20 cellular contexts compared by ENCODE assay signal in the genomic region with DNA sequence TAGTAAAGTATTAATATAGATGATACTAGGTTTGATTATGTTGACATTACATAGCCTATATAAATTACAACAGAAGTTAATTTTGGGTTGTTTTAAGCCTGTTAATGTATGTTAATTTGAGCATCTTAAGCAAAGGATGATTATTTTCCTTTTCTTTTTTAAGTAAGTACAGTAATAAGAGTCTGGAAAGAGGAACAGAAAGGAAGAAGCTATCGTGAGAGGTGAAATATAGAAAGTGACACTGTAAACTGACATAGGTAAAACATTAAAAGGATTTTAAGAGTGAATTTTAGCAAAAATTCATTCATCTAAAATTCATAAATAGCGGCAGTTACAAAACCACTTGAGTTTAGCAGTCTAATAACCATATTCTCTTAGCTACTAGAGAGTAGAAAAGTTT.
"Had no signal": no experiment of that assay in that cellular context is flagged by ENCODE, and none has a peak within 500 bp of the region (broad histone marks: within the 10 kb centered on the region; RNA-seq: fewer than 3 reads in every experiment).

No MANE protein-coding gene starts in this region.

- H3K27me3 ChIP-seq: cardiac muscle cell, hepatocyte, neural progenitor cell, right atrium auricular region, suprapubic skin, transverse colon, vagina had no signal

- H3K4me1 ChIP-seq: neural progenitor cell, prostate gland, right atrium auricular region, suprapubic skin, transverse colon, vagina had no signal

- H3K27ac ChIP-seq: cardiac muscle cell, hepatocyte, neural progenitor cell, prostate gland, right atrium auricular region, suprapubic skin, transverse colon, vagina had no signal

- DNase-seq: activated CD4-positive, alpha-beta T cell treated with anti-CD3 and anti-CD28 coated beads, Interleukin-2, amount 10 ng/mL, durations not matched to agents 7 days and 5 days; activated CD8-positive, alpha-beta T cell treated with anti-CD3 and anti-CD28 coated beads, Interleukin-2, amount 10 ng/mL, durations not matched to agents 7 days and 5 days; activated naive CD4-positive, alpha-beta T cell treated with Interleukin-2 at 50 U/mL for 16 hours; activated naive CD8-positive, alpha-beta T cell treated with anti-CD3 and anti-CD28 coated beads, Interleukin-2, amount 10 ng/mL, durations not matched to agents 7 days and 5 days; activated T-cell treated with anti-CD3 and anti-CD28 coated beads, Interleukin-2, amount 50 U/mL, for 24 hours; amygdala; mesendoderm; naive thymus-derived CD4-positive, alpha-beta T cell; stimulated activated CD4-positive, alpha-beta T cell treated with anti-CD3 and anti-CD28 coated beads, Interleukin-12 subunit alpha, Interleukin-12 subunit beta, amount 100 ng/mL, for 4 hours; stimulated activated CD4-positive, alpha-beta T cell treated with anti-CD3 and anti-CD28 coated beads, Interleukin-1b, Interleukin-23, amount 100 ng/mL, for 48 hours; stimulated activated naive CD8-positive, alpha-beta T cell treated with anti-CD3 and anti-CD28 coated beads, Interleukin-15, amount 100 ng/mL, for 72 hours; transverse colon had no signal

- ATAC-seq: activated CD4-positive, CD25-positive, alpha-beta regulatory T cell treated with anti-CD3 and anti-CD28 coated beads, Interleukin-2, amount 50 U/mL, for 24 hours; activated CD8-positive, alpha-beta T cell treated with anti-CD3 and anti-CD28 coated beads, Interleukin-2, amount 10 ng/mL, durations not matched to agents 7 days and 5 days; naive thymus-derived CD4-positive, alpha-beta T cell; stimulated activated naive CD8-positive, alpha-beta T cell treated with anti-CD3 and anti-CD28 coated beads, Interleukin-15, amount 100 ng/mL, for 72 hours had no signal
